9 cellular contexts compared by ENCODE assay signal in the genomic region with DNA sequence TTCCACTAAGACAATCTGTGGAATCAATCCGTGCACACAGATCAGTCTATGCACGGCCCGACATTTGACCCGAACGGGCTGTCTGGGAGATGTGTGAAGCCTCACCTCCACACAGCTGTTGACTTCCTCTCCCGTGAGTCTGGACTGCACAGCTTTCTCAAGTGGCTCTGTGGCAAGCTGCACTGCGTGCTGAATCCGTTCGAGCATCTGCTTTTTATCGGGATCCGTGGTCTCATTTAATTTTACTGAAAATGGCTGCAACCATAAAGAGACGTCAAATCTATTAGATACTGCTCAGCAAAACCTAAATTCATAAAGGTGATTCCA.
"Had no signal": no experiment of that assay in that cellular context is flagged by ENCODE, and none has a peak within 500 bp of the region (broad histone marks: within the 10 kb centered on the region; RNA-seq: fewer than 3 reads in every experiment).

No MANE protein-coding gene starts in this region.

- H3K27me3 Mint-ChIP-seq: memory B cell; naive thymus-derived CD4-positive, alpha-beta T cell had no signal

- H3K4me3 ChIP-seq: cardiac muscle cell, esophagus muscularis mucosa, left lung, mucosa of descending colon, tibial artery, uterus had no signal

- H3K4me1 ChIP-seq: uterus had no signal

- H3K36me3 ChIP-seq: uterus had no signal

- H3K27ac ChIP-seq: cardiac muscle cell, tibial artery, uterus had no signal

- H3K9me3 ChIP-seq: esophagus muscularis mucosa, left lung, mucosa of descending colon, tibial artery, uterus had no signal

- H3K9me3 Mint-ChIP-seq: memory B cell; naive thymus-derived CD4-positive, alpha-beta T cell; stimulated activated effector memory CD8-positive, alpha-beta T cell treated with anti-CD3 and anti-CD28 coated beads, Interleukin-12 subunit alpha, Interleukin-12 subunit beta, amount 100 ng/mL, for 72 hours had no signal

- H3K4me3 Mint-ChIP-seq: memory B cell; stimulated activated effector memory CD8-positive, alpha-beta T cell treated with anti-CD3 and anti-CD28 coated beads, Interleukin-12 subunit alpha, Interleukin-12 subunit beta, amount 100 ng/mL, for 72 hours had no signal

- H3K27me3 ChIP-seq: cardiac muscle cell, esophagus muscularis mucosa, left lung, tibial artery, uterus had no signal
